8 cellular contexts compared by ENCODE assay signal in the genomic region with DNA sequence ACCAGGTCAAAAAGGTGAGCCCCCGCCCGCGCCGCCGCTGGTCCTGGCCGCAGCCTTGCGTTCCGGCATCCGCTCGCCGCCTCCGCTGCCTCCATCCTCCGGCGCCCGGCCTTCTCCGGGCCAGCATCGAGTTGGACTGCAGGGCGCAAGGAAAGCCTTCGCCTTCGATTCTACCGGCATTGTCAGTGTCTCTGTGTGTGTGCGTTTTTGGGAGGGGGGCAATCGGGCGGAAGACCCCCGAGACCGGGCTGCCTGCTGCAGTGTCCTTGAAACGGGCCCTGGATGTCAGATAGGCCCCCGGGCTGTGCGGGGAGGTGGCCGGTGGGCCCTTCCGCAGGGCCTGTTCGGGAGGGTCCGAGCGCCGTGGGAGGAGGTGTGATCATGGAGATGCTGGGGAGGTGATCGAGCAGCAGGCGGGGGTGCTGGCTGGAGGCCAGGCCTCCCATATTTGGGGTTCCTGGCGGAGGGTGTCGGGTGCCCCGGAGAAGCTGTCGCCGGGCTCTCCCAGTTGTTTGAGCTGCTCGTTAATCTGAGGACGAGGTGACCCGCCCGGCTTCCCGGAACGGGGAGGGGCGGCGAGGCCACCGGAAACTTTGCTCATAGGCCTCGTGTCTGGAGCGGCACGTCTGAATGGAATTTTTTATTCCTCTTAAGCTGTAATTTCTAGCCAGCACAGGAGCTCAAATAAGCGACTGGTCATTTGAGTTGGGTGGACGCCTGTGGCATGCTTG. TPM values are rescaled to one million over a fixed set of nuclear protein-coding genes. Genes with fewer than 3 reads are reported as not detected.
DNase-seq lines count a peak whose midpoint lies in the region; ATAC-seq and TF ChIP-seq lines count a peak whose summit lies in the region.

No MANE protein-coding gene starts in this region.

- peak; percentile 72 for DNase-seq in H7
- DNase-seq in NCI-H510A treated with DMSO at 0.1 percent for 48 hours (lab: John Stamatoyannopoulos, UW): peak; percentile 22
- DNase-seq in activated T-cell treated with anti-CD3 and anti-CD28 coated beads, Interleukin-2, amount 50 U/mL, for 4 hours: peak; percentile 79
- DNase-seq in esophagus muscularis mucosa (ENCODE audit: extremely low spot score): peak; percentile 96
- peak; percentile 84 for DNase-seq in stomach
- no peak for DNase-seq in inferior parietal cortex (ENCODE audit: extremely low spot score)

- H3K9me3 ChIP-seq in esophagus muscularis mucosa: no peaks in the 10 kb centered on the region
- no peaks in the 10 kb centered on the region for H3K9me3 ChIP-seq in stomach

- peak; percentile 39 to 44 for ATAC-seq in activated T-cell treated with anti-CD3 and anti-CD28 coated beads, Interleukin-2, amount 50 U/mL, for 4 hours

- H3K9me3 Mint-ChIP-seq in activated T-cell treated with anti-CD3 and anti-CD28 coated beads, Interleukin-2, amount 50 U/mL, for 4 hours: no peaks in the 10 kb centered on the region
- H3K9me3 Mint-ChIP-seq in nephron: no peaks in the 10 kb centered on the region

- H3K36me3 ChIP-seq in H7 (replicated peaks; ENCODE audit: control insufficient read depth, insufficient read depth, low read length) (no peaks in the 10 kb centered on the region), esophagus muscularis mucosa (no peaks in the 10 kb centered on the region), stomach (no peaks in the 10 kb centered on the region)

- H3K27ac ChIP-seq in esophagus muscularis mucosa (replicated peaks in 1 of 4) (peak overlapping the region; percentile 88 to 98 (median 96)), stomach (peak overlapping the region; percentile 87 to 96 (median 95))

- peak overlapping the region; percentile 98 for H3K4me3 Mint-ChIP-seq in activated T-cell treated with anti-CD3 and anti-CD28 coated beads, Interleukin-2, amount 50 U/mL, for 4 hours
- peak overlapping the region; percentile 93 to 97 (median 96) for H3K4me3 Mint-ChIP-seq in nephron

- peak overlapping the region; percentile 96 for H3K4me3 ChIP-seq in GM08714 (ENCODE audit: low read length)
- H3K4me3 ChIP-seq in H7 (ENCODE audit: insufficient read depth, low read depth, low read length): peak overlapping the region; percentile 88
- peak overlapping the region; percentile 78 to 99 (median 89) for H3K4me3 ChIP-seq in esophagus muscularis mucosa
- H3K4me3 ChIP-seq in stomach: peak overlapping the region; percentile 72 to 95 (median 80)

- TF ChIP-seq EP300 in esophagus muscularis mucosa (IDR thresholded peaks at IDR 0.05) (peak; percentile 19), stomach (IDR thresholded peaks at IDR 0.05) (no peak)

- H3K27me3 Mint-ChIP-seq in activated T-cell treated with anti-CD3 and anti-CD28 coated beads, Interleukin-2, amount 50 U/mL, for 4 hours (ENCODE audit: low read depth): no peaks in the 10 kb centered on the region
- peaks cover 5% of the 10 kb centered on the region for H3K27me3 Mint-ChIP-seq in nephron (ENCODE audit: low read depth)

- TF ChIP-seq POLR2A in esophagus muscularis mucosa (IDR thresholded peaks at IDR 0.05; ENCODE audit: low read depth) (no peak), stomach (IDR thresholded peaks at IDR 0.05) (peak in 1 of 4 donors; percentile 37)

- no peak for TF ChIP-seq CTCF in esophagus muscularis mucosa (IDR thresholded peaks at IDR 0.05)
- TF ChIP-seq CTCF in nephron (IDR thresholded peaks at IDR 0.05; ENCODE audit: unreplicated experiment in 3 of 3): no peak
- TF ChIP-seq CTCF in stomach (IDR thresholded peaks at IDR 0.05): no peak

- H3K27me3 ChIP-seq in H7 (ENCODE audit: control insufficient read depth, insufficient read depth, low read length) (no peaks in the 10 kb centered on the region), esophagus muscularis mucosa (peaks cover 0 to 3% (median 0%) of the 10 kb centered on the region in 4 donors), stomach (no peaks in the 10 kb centered on the region)

- H3K4me1 Mint-ChIP-seq in activated T-cell treated with anti-CD3 and anti-CD28 coated beads, Interleukin-2, amount 50 U/mL, for 4 hours (ENCODE audit: low read depth): peaks cover 48% of the 10 kb centered on the region
- peaks cover 29% of the 10 kb centered on the region for H3K4me1 Mint-ChIP-seq in nephron

- intact Hi-C loops in esophagus muscularis mucosa (cut with DNase I): loop anchor here (5.0 kb wide), 2 partner anchors 63 to 82 kb away; no protein-coding TSS in a partner anchor
- intact Hi-C loops in stomach (cut with DNase I; ENCODE audit: low total_unique reads): no loop called here

- under 1% methylated on average over 47 of the region's 56 CpGs for WGBS in esophagus muscularis mucosa
- WGBS in stomach, 5 donors: 0 to 1% (median 1%) methylated on average over 22 to 56 of the region's 56 CpGs

- no peaks in the 10 kb centered on the region for H3K36me3 Mint-ChIP-seq in activated T-cell treated with anti-CD3 and anti-CD28 coated beads, Interleukin-2, amount 50 U/mL, for 4 hours (ENCODE audit: insufficient read depth)
- H3K36me3 Mint-ChIP-seq in nephron (ENCODE audit: low read depth): no peaks in the 10 kb centered on the region

- H3K4me1 ChIP-seq in esophagus muscularis mucosa (peaks cover 45 to 68% (median 56%) of the 10 kb centered on the region in 4 donors), stomach (peaks cover 29 to 73% (median 59%) of the 10 kb centered on the region in 4 donors)

- peak overlapping the region; percentile 45 to 82 (median 52) for H3K27ac Mint-ChIP-seq in nephron

RNA-seq across cellular contexts. Expression of a gene that starts 40.9 kb away (rescaled TPM):
- total RNA-seq in H7 (2014; rRNA removed; shearing (Covaris generic)): 110 and 114 TPM in 2 replicates
- 100 to 1,000 TPM; 147 to 169 (median 165) TPM for total RNA-seq in activated T-cell treated with anti-CD3 and anti-CD28 coated beads, Interleukin-2, amount 50 U/mL, for 4 hours
- total RNA-seq in esophagus muscularis mucosa: 100 to 1,000 TPM; 114 to 188 (median 151) TPM
- 10 to 100 TPM; 32.7 to 60.9 (median 54.5) TPM for total RNA-seq in stomach
- polyA plus RNA-seq in stomach: 10 to 100 TPM; 42.6 to 48.0 (median 43.7) TPM
